In the genomic region with DNA sequence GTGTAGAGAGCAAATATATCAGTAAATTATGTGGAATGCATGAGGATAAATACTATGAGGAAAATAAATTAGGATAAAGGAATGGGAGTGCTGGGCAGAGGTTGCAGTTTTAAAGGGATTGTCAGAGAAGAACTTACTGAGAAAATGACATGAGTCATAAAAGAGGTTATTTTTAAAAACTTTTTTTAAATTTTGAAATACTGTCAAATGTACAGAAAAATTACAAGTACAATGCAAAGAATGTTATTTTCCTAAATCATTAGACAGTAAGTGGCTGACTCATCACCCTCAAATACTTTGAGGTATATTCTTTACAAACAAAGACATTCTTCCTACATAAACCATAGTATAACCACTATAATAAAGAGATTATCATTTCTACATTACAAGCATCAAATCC, we compare ENCODE assay signal across 1 cellular context.
A peak's percentile ranks its signal among the peaks of the same experiment; 100 is the strongest.
TF ChIP-seq lines count a peak whose summit lies in the region.

No MANE protein-coding gene starts in this region.

TF ChIP-seq in IMR-90, 13 proteins besides CTCF, POLR2A, EP300 and RAD21:
- TF ChIP-seq CEBPB (IDR thresholded peaks at IDR 0.05; ENCODE audit: low read depth, low read length) (no peak), FOS (IDR thresholded peaks at IDR 0.05; ENCODE audit: low read depth, low read length) (0 out of 2 replicates have a peak, but pooled peaks have one; percentile 23)
